ENCODE assay signal across 10 cellular contexts in genomic region chr11:68342459-68343158, GRCh38. TPM values are rescaled to one million over a fixed set of nuclear protein-coding genes. Genes with fewer than 3 reads are reported as not detected.
DNase-seq lines count a peak whose midpoint lies in the region; ATAC-seq and TF ChIP-seq lines count a peak whose summit lies in the region.
"Had no signal": no experiment of that assay in that cellular context is flagged by ENCODE, and none has a peak within 500 bp of the region (broad histone marks: within the 10 kb centered on the region; RNA-seq: fewer than 3 reads in every experiment).

No MANE protein-coding gene starts in this region.

- no peaks in the 10 kb centered on the region for H3K27me3 ChIP-seq in RWPE2 (ENCODE audit: insufficient read depth, poor library complexity, severe bottlenecking)
- H3K27me3 ChIP-seq in stomach = no peaks in the 10 kb centered on the region
- H3K27me3 ChIP-seq in colonic mucosa = no peaks in the 10 kb centered on the region

- no peak for TF ChIP-seq POLR2A in stomach (IDR thresholded peaks at IDR 0.05)

- intact Hi-C loops in stomach (cut with DNase I; ENCODE audit: low total_unique reads) (no loop called here), colonic mucosa (cut with DNase I) (no loop called here)

- H3K27ac ChIP-seq in RWPE2 (ENCODE audit: poor library complexity, severe bottlenecking) (peak overlapping the region; percentile 46), stomach (peak overlapping the region; percentile 20 to 87 (median 76)), colonic mucosa (no peak overlapping the region)

- H3K36me3 ChIP-seq in RWPE2 (ENCODE audit: low read depth) (no peaks in the 10 kb centered on the region), stomach (no peaks in the 10 kb centered on the region), colonic mucosa (no peaks in the 10 kb centered on the region)

- peaks cover 41% of the 10 kb centered on the region for H3K4me1 ChIP-seq in RWPE2 (ENCODE audit: insufficient read depth, poor library complexity, severe bottlenecking)
- H3K4me1 ChIP-seq in stomach = peaks cover 54 to 92% (median 76%) of the 10 kb centered on the region in 4 donors
- peaks cover 7% of the 10 kb centered on the region for H3K4me1 ChIP-seq in colonic mucosa

- 29 to 51% (median 38%) methylated on average over 10 to 13 of the region's 13 CpGs for WGBS in stomach, 5 donors

- peak overlapping the region in 1 of 2 donors; percentile 21 for H3K9ac ChIP-seq in colonic mucosa (ENCODE audit: low read depth in 2 of 2, low read length in 2 of 2)

- peak; percentile 42 for ATAC-seq in RWPE2 (ENCODE audit: low read depth)
- ATAC-seq in HG03342 (IDR thresholded peaks at IDR 0.05; ENCODE audit: unreplicated experiment) = no peak

- no peak for TF ChIP-seq CTCF in RWPE2 (IDR thresholded peaks at IDR 0.05; ENCODE audit: poor library complexity, severe bottlenecking)
- no peak for TF ChIP-seq CTCF in stomach (IDR thresholded peaks at IDR 0.05)
- TF ChIP-seq CTCF in colonic mucosa (IDR thresholded peaks at IDR 0.05) = no peak
- no peak for TF ChIP-seq CTCF in GM13976 (IDR thresholded peaks at IDR 0.05; ENCODE audit: borderline replicate concordance, control extremely low read depth, extremely low read depth, insufficient read depth, missing control alignments)

- in situ Hi-C loops in GM13976 (cut with MboI; ENCODE audit: low sequenced_read_pairs, unreplicated experiment) = no loop called here

- H3K9me3 ChIP-seq in RWPE2 (ENCODE audit: severe bottlenecking) = no peaks in the 10 kb centered on the region
- H3K9me3 ChIP-seq in stomach = no peaks in the 10 kb centered on the region
- H3K9me3 ChIP-seq in colonic mucosa = no peaks in the 10 kb centered on the region

- DNase-seq in HPDE6-E6E7 (ENCODE audit: extremely low spot score) = peak; percentile 52
- DNase-seq in RWPE2 (ENCODE audit: low spot score) = no peak
- DNase-seq in islet precursor cell = peak; percentile 95
- peak; percentile 60 for DNase-seq in stomach
- no peak for DNase-seq in colonic mucosa
- DNase-seq in activated effector memory CD4-positive, alpha-beta T cell treated with Interleukin-2 at 50 U/mL for 16 hours = no peak
- DNase-seq in GM13976 (ENCODE audit: low spot score) = no peak
- DNase-seq: activated naive CD8-positive, alpha-beta T cell treated with anti-CD3 and anti-CD28 coated beads, Interleukin-2, amount 10 ng/mL, durations not matched to agents 7 days and 5 days; foreskin fibroblast had no signal

- H3K4me3 ChIP-seq in RWPE2 (ENCODE audit: severe bottlenecking) = no peak overlapping the region
- H3K4me3 ChIP-seq in stomach = peak overlapping the region in 1 of 4 donors; percentile 10
- H3K4me3 ChIP-seq in colonic mucosa = no peak overlapping the region

- TF ChIP-seq EP300 in stomach (IDR thresholded peaks at IDR 0.05) = no peak

RNA-seq across cellular contexts. Expression of gene LRP5, which starts 30.2 kb away (rescaled TPM):
- total RNA-seq in stomach (100 to 1,000 TPM in 2 of 5 donors, 10 to 100 TPM in 3; 36.5 to 152 (median 64.7) TPM), colonic mucosa (100 to 1,000 TPM in 1 of 2 donors, 10 to 100 TPM in 1; 81.0 to 110 TPM)
- 10 to 100 TPM; 11.8 to 42.4 (median 26.6) TPM for polyA plus RNA-seq in stomach

Comparison
In these comparisons a context has a peak if more than half of its experiments do, and no peak if none do; other contexts are left out.
1. DNase-seq: peak in HPDE6-E6E7 (single experiment), islet precursor cell (single experiment) and stomach (single experiment); none in RWPE2 (single experiment), colonic mucosa (single experiment), activated effector memory CD4-positive, alpha-beta T cell treated with Interleukin-2 at 50 U/mL for 16 hours (single experiment) and GM13976 (single experiment).